ENCODE assay signal across 12 cellular contexts in genomic region chr19:1446713-1447564, GRCh38. TPM values are rescaled to one million over a fixed set of nuclear protein-coding genes. Genes with fewer than 3 reads are reported as not detected.
DNase-seq lines count a peak whose midpoint lies in the region; ATAC-seq and TF ChIP-seq lines count a peak whose summit lies in the region.
"Had no signal": no experiment of that assay in that cellular context is flagged by ENCODE, and none has a peak within 500 bp of the region (broad histone marks: within the 10 kb centered on the region; RNA-seq: fewer than 3 reads in every experiment).

No MANE protein-coding gene starts in this region.

- no peak overlapping the region for H3K27ac Mint-ChIP-seq in Caco-2 (ENCODE audit: unreplicated experiment)
- H3K27ac Mint-ChIP-seq in activated naive CD4-positive, alpha-beta T cell treated with anti-CD3 and anti-CD28 coated beads, Interleukin-2, amount 10 ng/mL, durations not matched to agents 7 days and 5 days, result no peak overlapping the region

- H3K4me1 Mint-ChIP-seq in Caco-2 (ENCODE audit: low read depth, unreplicated experiment), result peaks cover 10% of the 10 kb centered on the region
- H3K4me1 Mint-ChIP-seq in activated naive CD4-positive, alpha-beta T cell treated with anti-CD3 and anti-CD28 coated beads, Interleukin-2, amount 10 ng/mL, durations not matched to agents 7 days and 5 days, result peaks cover 39% of the 10 kb centered on the region

- no peaks in the 10 kb centered on the region for H3K9me3 Mint-ChIP-seq in Caco-2 (ENCODE audit: unreplicated experiment)
- H3K9me3 Mint-ChIP-seq in activated naive CD4-positive, alpha-beta T cell treated with anti-CD3 and anti-CD28 coated beads, Interleukin-2, amount 10 ng/mL, durations not matched to agents 7 days and 5 days, result no peaks in the 10 kb centered on the region

- TF ChIP-seq POLR2A in Peyer's patch (IDR thresholded peaks at IDR 0.05), result no peak

- H3K4me3 Mint-ChIP-seq in Caco-2 (ENCODE audit: unreplicated experiment), result peak overlapping the region; percentile 76
- no peak overlapping the region for H3K4me3 Mint-ChIP-seq in activated naive CD4-positive, alpha-beta T cell treated with anti-CD3 and anti-CD28 coated beads, Interleukin-2, amount 10 ng/mL, durations not matched to agents 7 days and 5 days

- H3K36me3 ChIP-seq in Caco-2 (ENCODE audit: control insufficient read depth, insufficient read depth, low read length) (no peaks in the 10 kb centered on the region), lower lobe of right lung (peaks cover 13% of the 10 kb centered on the region), Peyer's patch (peaks cover 0 to 7% (median 0%) of the 10 kb centered on the region in 3 donors)

- H3K9me3 ChIP-seq in Caco-2, result no peaks in the 10 kb centered on the region
- no peaks in the 10 kb centered on the region for H3K9me3 ChIP-seq in lower lobe of right lung
- H3K9me3 ChIP-seq in Peyer's patch, result no peaks in the 10 kb centered on the region
- H3K9me3 ChIP-seq: neutrophil had no signal

- H3K27ac ChIP-seq in lower lobe of right lung (no peak overlapping the region), Peyer's patch (no peak overlapping the region)
- H3K27ac ChIP-seq: 22Rv1, neutrophil had no signal

- BruUV-seq in Caco-2 (replicated peaks; lab: Mats Ljungman, UMichigan), result no TSS peak

- H3K36me3 Mint-ChIP-seq in Caco-2 (ENCODE audit: insufficient read depth, unreplicated experiment), result peaks cover 39% of the 10 kb centered on the region
- peaks cover 10% of the 10 kb centered on the region for H3K36me3 Mint-ChIP-seq in activated naive CD4-positive, alpha-beta T cell treated with anti-CD3 and anti-CD28 coated beads, Interleukin-2, amount 10 ng/mL, durations not matched to agents 7 days and 5 days

- no peaks in the 10 kb centered on the region for H3K27me3 ChIP-seq in Caco-2 (replicated peaks; ENCODE audit: control insufficient read depth, insufficient read depth, low read length)
- H3K27me3 ChIP-seq in lower lobe of right lung (ENCODE audit: low read depth), result peaks cover 67% of the 10 kb centered on the region
- H3K27me3 ChIP-seq in Peyer's patch, result peaks cover 3 to 57% of the 10 kb centered on the region in 2 donors

- H3K27me3 Mint-ChIP-seq in Caco-2 (ENCODE audit: insufficient read depth, unreplicated experiment), result peaks cover 4% of the 10 kb centered on the region
- H3K27me3 Mint-ChIP-seq in activated naive CD4-positive, alpha-beta T cell treated with anti-CD3 and anti-CD28 coated beads, Interleukin-2, amount 10 ng/mL, durations not matched to agents 7 days and 5 days, result peaks cover 73% of the 10 kb centered on the region

- ATAC-seq in lower lobe of right lung, result no peak

- peak; percentile 66 for DNase-seq in DMS 273 (lab: John Stamatoyannopoulos, UW; ENCODE audit: unreplicated experiment)
- no peak for DNase-seq in DMS 273 treated with DMSO at 0.1 percent for 48 hours (lab: John Stamatoyannopoulos, UW)
- no peak for DNase-seq in Caco-2
- DNase-seq in activated naive CD4-positive, alpha-beta T cell treated with anti-CD3 and anti-CD28 coated beads, Interleukin-2, amount 10 ng/mL, durations not matched to agents 7 days and 5 days, result peak; percentile 58
- no peak for DNase-seq in lower lobe of right lung
- DNase-seq in foreskin melanocyte, result no peak
- no peak for DNase-seq in GM19240 (ENCODE audit: insufficient read length, low spot score)
- no peak for DNase-seq in Peyer's patch
- DNase-seq: NCI-H2081 treated with DMSO at 0.1 percent for 48 hours had no signal

- intact Hi-C loops in Caco-2 (cut with micrococcal nuclease; ENCODE audit: unreplicated experiment) (no loop called here), lower lobe of right lung (cut with DNase I) (no loop called here)

- POLR2A ChIA-PET in Caco-2 (lab: Charles Lee), result no interaction called here

- TF ChIP-seq CTCF in Caco-2 (IDR thresholded peaks at IDR 0.05; ENCODE audit: insufficient read depth in 1 of 2, low read depth in 1 of 2, low read length in 1 of 2, severe bottlenecking in 1 of 2, unreplicated experiment in 1 of 2) (no peak), lower lobe of right lung (IDR thresholded peaks at IDR 0.05) (no peak), Peyer's patch (IDR thresholded peaks at IDR 0.05) (no peak)

- CTCF ChIA-PET in Caco-2 (lab: Charles Lee), result no interaction called here
- CTCF ChIA-PET in activated naive CD4-positive, alpha-beta T cell treated with anti-CD3 and anti-CD28 coated beads, Interleukin-2, amount 10 ng/mL, durations not matched to agents 7 days and 5 days (lab: Charles Lee), result no interaction called here

- H3K4me1 ChIP-seq in Caco-2 (peaks cover 20% of the 10 kb centered on the region), lower lobe of right lung (peaks cover 22% of the 10 kb centered on the region), Peyer's patch (peaks cover 0 to 33% (median 16%) of the 10 kb centered on the region in 4 donors)

- H3K4me3 ChIP-seq in Caco-2 (ENCODE audit: low read depth, low read length) (peak overlapping the region; percentile 65), lower lobe of right lung (peak overlapping the region; percentile 55), Peyer's patch (peak overlapping the region in 2 of 4 donors; percentile 48 to 51)

RNA-seq across cellular contexts. Expression of gene APC2, which starts 3.0 kb away (rescaled TPM):
- total RNA-seq in Caco-2 (2022) (9.5 and 11.3 TPM in 2 replicates), lower lobe of right lung (0.12 TPM), Peyer's patch (under 1 TPM in 3 of 4 donors, not detected in 1; 0.18 to 0.76 (median 0.27) TPM)
- total RNA-seq: epithelial cell of proximal tubule had no signal

RNA-seq across cellular contexts. Expression of gene RPS15, which starts 8.7 kb away (rescaled TPM):
- total RNA-seq in Caco-2 (2022) (1,192 and 1,341 TPM in 2 replicates), lower lobe of right lung (854 TPM), Peyer's patch (1,000 to 10,000 TPM; 1,044 to 1,915 (median 1,354) TPM)

RNA-seq across cellular contexts. Expression of gene C19orf25, which starts 32.1 kb away (rescaled TPM):
- total RNA-seq in Caco-2 (2022) (41.9 and 45.4 TPM in 2 replicates), lower lobe of right lung (28.5 TPM), Peyer's patch (10 to 100 TPM; 35.5 to 68.5 (median 61.9) TPM)

RNA-seq across cellular contexts. Expression of gene DAZAP1, which starts 39.6 kb away (rescaled TPM):
- 165 and 180 TPM in 2 replicates for total RNA-seq in Caco-2 (2022)
- 89.4 TPM for total RNA-seq in lower lobe of right lung
- total RNA-seq in Peyer's patch, result 10 to 100 TPM; 37.5 to 90.9 (median 58.2) TPM

RNA-seq across cellular contexts. Expression of gene PCSK4, which starts 43.2 kb away (rescaled TPM):
- total RNA-seq in Caco-2 (2022) (6.4 and 9.8 TPM in 2 replicates), lower lobe of right lung (7.4 TPM), Peyer's patch (10 to 100 TPM in 3 of 4 donors, 1 to 10 TPM in 1; 7.7 to 14.6 (median 12.1) TPM)

Comparison
In these comparisons a context has a peak if more than half of its experiments do, and no peak if none do; other contexts are left out.
1. DNase-seq: peak in DMS 273 (single experiment) and activated naive CD4-positive, alpha-beta T cell treated with anti-CD3 and anti-CD28 coated beads, Interleukin-2, amount 10 ng/mL, durations not matched to agents 7 days and 5 days (single experiment); none in DMS 273 treated with DMSO at 0.1 percent for 48 hours (single experiment), Caco-2 (0 of 2), lower lobe of right lung (single experiment), foreskin melanocyte (single experiment), GM19240 (single experiment) and Peyer's patch (0 of 3).